17 cellular contexts compared by ENCODE assay signal in the genomic region with DNA sequence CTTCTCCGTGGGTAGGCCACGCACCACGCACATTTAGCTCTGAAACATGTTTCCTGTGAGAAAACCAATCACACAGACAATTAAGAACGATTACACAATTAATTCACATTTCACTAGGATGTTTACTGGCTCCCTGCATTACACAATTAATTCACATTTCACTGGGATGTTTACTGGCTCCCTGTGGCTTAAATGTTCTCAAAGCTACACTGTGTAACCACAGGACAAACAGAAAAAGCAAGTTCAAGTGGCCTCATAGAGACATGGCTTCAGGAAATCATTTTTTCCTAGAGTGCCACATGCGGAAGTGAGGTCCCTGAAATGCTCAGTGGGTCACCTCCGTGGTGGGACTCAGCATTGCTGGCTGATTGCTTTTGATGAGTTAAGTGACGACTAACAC.
DNase-seq lines count a peak whose midpoint lies in the region; ATAC-seq and TF ChIP-seq lines count a peak whose summit lies in the region.
"Had no signal": no experiment of that assay in that cellular context is flagged by ENCODE, and none has a peak within 500 bp of the region (broad histone marks: within the 10 kb centered on the region; RNA-seq: fewer than 3 reads in every experiment).

No MANE protein-coding gene starts in this region.

- H3K9me3 Mint-ChIP-seq in activated T-cell treated with anti-CD3 and anti-CD28 coated beads, Interleukin-2, amount 50 U/mL, for 4 hours: no peaks in the 10 kb centered on the region
- H3K9me3 Mint-ChIP-seq: CD8-positive, alpha-beta T cell had no signal

- DNase-seq in DMS153 treated with DMSO at 0.1 percent for 48 hours (lab: John Stamatoyannopoulos, UW; ENCODE audit: unreplicated experiment) (peak; percentile 26), NCI-H1417 (lab: John Stamatoyannopoulos, UW) (peak; percentile 15 to 96 (median 75)), NCI-H345 (lab: John Stamatoyannopoulos, UW) (peak; percentile 90), choroid plexus epithelial cell (ENCODE audit: low read depth) (peak; percentile 7), SKM-1 treated with dmso at 0.1 percent for 144 hours (lab: John Stamatoyannopoulos, UW; ENCODE audit: unreplicated experiment) (no peak), HCEC 1CT (no peak)
- no peak for DNase-seq in activated T-cell treated with anti-CD3 and anti-CD28 coated beads, Interleukin-2, amount 50 U/mL, for 4 hours
- DNase-seq: CD8-positive, alpha-beta T cell; EL; Kasumi-1; MM.1S; NCI-H1092 treated with DMSO at 0.1 percent for 48 hours; NCI-H2171; NCI-H524 treated with DMSO at 0.1 percent for 48 hours; RPMI8226; T-helper 17 cell had no signal

- no peak overlapping the region for H3K4me3 Mint-ChIP-seq in activated T-cell treated with anti-CD3 and anti-CD28 coated beads, Interleukin-2, amount 50 U/mL, for 4 hours
- H3K4me3 Mint-ChIP-seq: CD8-positive, alpha-beta T cell; IgD-negative memory B cell had no signal

- H3K27me3 Mint-ChIP-seq in activated T-cell treated with anti-CD3 and anti-CD28 coated beads, Interleukin-2, amount 50 U/mL, for 4 hours (ENCODE audit: low read depth): no peaks in the 10 kb centered on the region
- H3K27me3 Mint-ChIP-seq: IgD-negative memory B cell, T-helper 17 cell had no signal

- H3K36me3 Mint-ChIP-seq in activated T-cell treated with anti-CD3 and anti-CD28 coated beads, Interleukin-2, amount 50 U/mL, for 4 hours (ENCODE audit: insufficient read depth): peaks cover 40% of the 10 kb centered on the region

- ATAC-seq in activated T-cell treated with anti-CD3 and anti-CD28 coated beads, Interleukin-2, amount 50 U/mL, for 4 hours: no peak
- ATAC-seq: CD8-positive, alpha-beta T cell; T-helper 17 cell had no signal

- no peaks in the 10 kb centered on the region for H3K4me1 Mint-ChIP-seq in activated T-cell treated with anti-CD3 and anti-CD28 coated beads, Interleukin-2, amount 50 U/mL, for 4 hours (ENCODE audit: low read depth)

- no peak overlapping the region for H3K4me3 ChIP-seq in choroid plexus epithelial cell (ENCODE audit: low read depth, low read length)

- no peak for TF ChIP-seq CTCF in choroid plexus epithelial cell (conservative IDR thresholded peaks at IDR 0.05; ENCODE audit: low read depth, low read length)

Comparison
In these comparisons a context has a peak if more than half of its experiments do, and no peak if none do; other contexts are left out.
1. DNase-seq: peak in DMS153 treated with DMSO at 0.1 percent for 48 hours (single experiment), NCI-H1417 (3 of 3), NCI-H345 (single experiment) and choroid plexus epithelial cell (single experiment); none in SKM-1 treated with dmso at 0.1 percent for 144 hours (single experiment), HCEC 1CT (single experiment) and activated T-cell treated with anti-CD3 and anti-CD28 coated beads, Interleukin-2, amount 50 U/mL, for 4 hours (single experiment).